Comparison of ENCODE assay signal across 1 cellular context in the genomic region with DNA sequence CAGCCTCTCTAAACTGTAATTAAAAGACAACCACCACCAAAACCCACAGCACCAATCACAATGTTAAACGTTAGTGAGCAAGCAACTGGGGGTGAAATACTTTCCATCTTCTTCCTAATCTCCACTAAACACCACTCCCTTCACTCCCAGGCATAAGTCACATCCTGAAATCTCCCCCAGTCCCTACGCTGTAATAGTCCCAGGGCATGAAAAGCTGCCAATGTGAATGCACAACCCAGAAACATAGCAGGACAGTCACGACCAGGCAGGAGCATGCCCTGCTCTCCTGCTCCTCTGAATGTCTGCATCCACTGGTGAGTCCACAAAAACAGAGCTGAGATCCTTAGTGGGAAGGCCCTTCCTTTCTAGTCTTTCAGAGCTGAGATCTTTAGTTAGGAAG.
TF ChIP-seq lines count a peak whose summit lies in the region.

No MANE protein-coding gene starts in this region.

TF ChIP-seq in GM23338, 12 proteins besides CTCF, POLR2A, EP300 and RAD21 (continued from another document):
- TF ChIP-seq ZNF331 (CRISPR knock-in tag; IDR thresholded peaks at IDR 0.05; ENCODE audit: low read depth): no peak
- TF ChIP-seq EZH2phosphoT487 (IDR thresholded peaks at IDR 0.05; ENCODE audit: unreplicated experiment): no peak
- TF ChIP-seq, protein P1, sequence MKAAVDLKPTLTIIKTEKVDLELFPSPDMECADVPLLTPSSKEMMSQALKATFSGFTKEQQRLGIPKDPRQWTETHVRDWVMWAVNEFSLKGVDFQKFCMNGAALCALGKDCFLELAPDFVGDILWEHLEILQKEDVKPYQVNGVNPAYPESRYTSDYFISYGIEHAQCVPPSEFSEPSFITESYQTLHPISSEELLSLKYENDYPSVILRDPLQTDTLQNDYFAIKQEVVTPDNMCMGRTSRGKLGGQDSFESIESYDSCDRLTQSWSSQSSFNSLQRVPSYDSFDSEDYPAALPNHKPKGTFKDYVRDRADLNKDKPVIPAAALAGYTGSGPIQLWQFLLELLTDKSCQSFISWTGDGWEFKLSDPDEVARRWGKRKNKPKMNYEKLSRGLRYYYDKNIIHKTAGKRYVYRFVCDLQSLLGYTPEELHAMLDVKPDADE (IDR thresholded peaks at IDR 0.05): no peak
- TF ChIP-seq, protein P2, sequence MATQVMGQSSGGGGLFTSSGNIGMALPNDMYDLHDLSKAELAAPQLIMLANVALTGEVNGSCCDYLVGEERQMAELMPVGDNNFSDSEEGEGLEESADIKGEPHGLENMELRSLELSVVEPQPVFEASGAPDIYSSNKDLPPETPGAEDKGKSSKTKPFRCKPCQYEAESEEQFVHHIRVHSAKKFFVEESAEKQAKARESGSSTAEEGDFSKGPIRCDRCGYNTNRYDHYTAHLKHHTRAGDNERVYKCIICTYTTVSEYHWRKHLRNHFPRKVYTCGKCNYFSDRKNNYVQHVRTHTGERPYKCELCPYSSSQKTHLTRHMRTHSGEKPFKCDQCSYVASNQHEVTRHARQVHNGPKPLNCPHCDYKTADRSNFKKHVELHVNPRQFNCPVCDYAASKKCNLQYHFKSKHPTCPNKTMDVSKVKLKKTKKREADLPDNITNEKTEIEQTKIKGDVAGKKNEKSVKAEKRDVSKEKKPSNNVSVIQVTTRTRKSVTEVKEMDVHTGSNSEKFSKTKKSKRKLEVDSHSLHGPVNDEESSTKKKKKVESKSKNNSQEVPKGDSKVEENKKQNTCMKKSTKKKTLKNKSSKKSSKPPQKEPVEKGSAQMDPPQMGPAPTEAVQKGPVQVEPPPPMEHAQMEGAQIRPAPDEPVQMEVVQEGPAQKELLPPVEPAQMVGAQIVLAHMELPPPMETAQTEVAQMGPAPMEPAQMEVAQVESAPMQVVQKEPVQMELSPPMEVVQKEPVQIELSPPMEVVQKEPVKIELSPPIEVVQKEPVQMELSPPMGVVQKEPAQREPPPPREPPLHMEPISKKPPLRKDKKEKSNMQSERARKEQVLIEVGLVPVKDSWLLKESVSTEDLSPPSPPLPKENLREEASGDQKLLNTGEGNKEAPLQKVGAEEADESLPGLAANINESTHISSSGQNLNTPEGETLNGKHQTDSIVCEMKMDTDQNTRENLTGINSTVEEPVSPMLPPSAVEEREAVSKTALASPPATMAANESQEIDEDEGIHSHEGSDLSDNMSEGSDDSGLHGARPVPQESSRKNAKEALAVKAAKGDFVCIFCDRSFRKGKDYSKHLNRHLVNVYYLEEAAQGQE (IDR thresholded peaks at IDR 0.05; ENCODE audit: unreplicated experiment): no peak
- no peak for TF ChIP-seq POLR2AphosphoS5 (IDR thresholded peaks at IDR 0.05; ENCODE audit: low read depth)
- no peak for TF ChIP-seq NANOG (IDR thresholded peaks at IDR 0.05; ENCODE audit: borderline replicate concordance)
TF ChIP-seq in GM23338: peak in this region for 0.
